In genomic region chr1:179217943-179218507, GRCh38 we compare ENCODE assay signal across 10 cellular contexts. TPM values are rescaled to one million over a fixed set of nuclear protein-coding genes. Genes with fewer than 3 reads are reported as not detected.
DNase-seq lines count a peak whose midpoint lies in the region; ATAC-seq, FAIRE-seq and TF ChIP-seq lines count a peak whose summit lies in the region.
"Had no signal": no experiment of that assay in that cellular context is flagged by ENCODE, and none has a peak within 500 bp of the region (broad histone marks: within the 10 kb centered on the region; RNA-seq: fewer than 3 reads in every experiment).

No MANE protein-coding gene starts in this region.

- no peak overlapping the region for H2AFZ ChIP-seq in HepG2 (ENCODE audit: low read length)

- in situ Hi-C loops in HepG2 (cut with HindIII; ENCODE audit: extremely low pct_ligation_motif_present, low pct_unique_long_range_greater_than_20kb) = no loop called here

- 63% methylated on average over 5 of the region's 5 CpGs for WGBS in liver
- 96% methylated on average over 5 of the region's 5 CpGs for WGBS in HepG2 (ENCODE audit: low lambda C conversion rate)

- H3K9me3 ChIP-seq in liver (ENCODE audit: control insufficient read depth in 4 of 4, low read length in 3 of 4) (no peaks in the 10 kb centered on the region), HepG2 (ENCODE audit: low read length) (no peaks in the 10 kb centered on the region)

- H3K27me3 ChIP-seq in liver (ENCODE audit: control insufficient read depth in 4 of 4, insufficient read depth in 4 of 4, low read length in 3 of 4) (no peaks in the 10 kb centered on the region), HepG2 (ENCODE audit: control insufficient read depth in 1 of 2, insufficient read depth in 2 of 2, low read length in 2 of 2) (no peaks in the 10 kb centered on the region)

- intact Hi-C loops in HepG2 (cut with micrococcal nuclease; ENCODE audit: unreplicated experiment) = no loop called here

- H3K4me2 ChIP-seq in HepG2 (ENCODE audit: low read depth, low read length) = no peak overlapping the region

- H3K36me3 Mint-ChIP-seq in activated naive CD8-positive, alpha-beta T cell treated with anti-CD3 and anti-CD28 coated beads for 36 hours = peaks cover 24% of the 10 kb centered on the region

- peaks cover 25% of the 10 kb centered on the region for H3K4me1 Mint-ChIP-seq in activated naive CD8-positive, alpha-beta T cell treated with anti-CD3 and anti-CD28 coated beads for 36 hours

- POLR2A ChIA-PET in HepG2 (lab: Yijun Ruan, JAX) = no interaction called here

- TF ChIP-seq CTCF in liver (IDR thresholded peaks at IDR 0.05; ENCODE audit: low read depth, low read length, missing input control) (no peak), HepG2 (CRISPR knock-in tag; IDR thresholded peaks at IDR 0.05) (no peak)

- no peak for TF ChIP-seq EP300 in HepG2 (IDR thresholded peaks at IDR 0.05; ENCODE audit: low read depth in 2 of 2, low read length in 2 of 2)
- TF ChIP-seq EP300 in HepG2 (CRISPR knock-in tag; IDR thresholded peaks at IDR 0.05; ENCODE audit: borderline replicate concordance) = no peak

- H3K4me3 Mint-ChIP-seq in activated naive CD8-positive, alpha-beta T cell treated with anti-CD3 and anti-CD28 coated beads for 36 hours = no peak overlapping the region

- TF ChIP-seq RAD21 in liver (IDR thresholded peaks at IDR 0.05) (no peak), HepG2 (CRISPR knock-in tag; IDR thresholded peaks at IDR 0.05) (no peak)

- DNase-seq in HepG2 (ENCODE audit: low spot score) = no peak
- DNase-seq in activated naive CD8-positive, alpha-beta T cell treated with anti-CD3 and anti-CD28 coated beads for 36 hours = no peak
- no peak for DNase-seq in left lobe of liver (ENCODE audit: low spot score)
- no peak for DNase-seq in NCI-H774 (lab: John Stamatoyannopoulos, UW)
- DNase-seq: GOT3, NCI-H1092 had no signal

- H3K36me3 ChIP-seq in liver (ENCODE audit: control insufficient read depth in 4 of 4, insufficient read depth in 3 of 4, low read depth in 1 of 4, low read length in 3 of 4) = no peaks in the 10 kb centered on the region
- peaks cover 3 to 11% of the 10 kb centered on the region in 2 experiments; a peak in 4 of 5 replicates for H3K36me3 ChIP-seq in HepG2 (replicated peaks in 1 of 2; ENCODE audit: control insufficient read depth in 1 of 2, insufficient read depth in 2 of 2, low read length in 2 of 2)

- no TSS peak for BruUV-seq in HepG2 (replicated peaks; lab: Mats Ljungman, UMichigan)

- ATAC-seq in HepG2 = no peak
- ATAC-seq in left lobe of liver = peak; percentile 54
- ATAC-seq in HG03139 (IDR thresholded peaks at IDR 0.05; ENCODE audit: unreplicated experiment) = no peak
- no peak for ATAC-seq in GM19395 (IDR thresholded peaks at IDR 0.05; ENCODE audit: unreplicated experiment)
- no peak for ATAC-seq in GM21723 (IDR thresholded peaks at IDR 0.05; ENCODE audit: unreplicated experiment)

- H3K27ac ChIP-seq in liver (ENCODE audit: low read depth in 1 of 2, low read length in 2 of 2) (peak overlapping the region; percentile 53 to 57), HepG2 (ENCODE audit: extremely low read length, insufficient read depth, low read length) (no peak overlapping the region)

- no peak for TF ChIP-seq POLR2A in HepG2 (IDR thresholded peaks at IDR 0.05; ENCODE audit: insufficient read depth in 1 of 2, low read depth in 2 of 2, low read length in 2 of 2)

- H3K9ac ChIP-seq in liver (ENCODE audit: low read depth in 1 of 2, low read length in 2 of 2) (no peak overlapping the region), HepG2 (ENCODE audit: insufficient read depth, low read depth, low read length) (no peak overlapping the region)

- peaks cover 62% of the 10 kb centered on the region for H3K79me2 ChIP-seq in HepG2 (ENCODE audit: insufficient read depth, low read length)

- H4K20me1 ChIP-seq in HepG2 (ENCODE audit: insufficient read depth, low read length) = no peaks in the 10 kb centered on the region

- H3K4me1 ChIP-seq in liver (ENCODE audit: control insufficient read depth in 4 of 4, insufficient read depth in 4 of 4, low read length in 3 of 4) = peaks cover 0 to 5% (median 0%) of the 10 kb centered on the region in 4 donors
- H3K4me1 ChIP-seq in HepG2 (ENCODE audit: insufficient read depth, low read length) = peaks cover 12% of the 10 kb centered on the region

- no peaks in the 10 kb centered on the region for H3K9me3 Mint-ChIP-seq in activated naive CD8-positive, alpha-beta T cell treated with anti-CD3 and anti-CD28 coated beads for 36 hours

- H3K27ac Mint-ChIP-seq in activated naive CD8-positive, alpha-beta T cell treated with anti-CD3 and anti-CD28 coated beads for 36 hours = peak overlapping the region; percentile 45

- FAIRE-seq in HepG2 (lab: Jason Lieb, UNC) = no peak

- no peak overlapping the region for H3K4me3 ChIP-seq in liver (ENCODE audit: low read depth in 1 of 3, low read length in 3 of 3)
- no peak overlapping the region for H3K4me3 ChIP-seq in HepG2 (replicated peaks in 1 of 3; ENCODE audit: insufficient read depth in 1 of 3, low read depth in 2 of 3, low read length in 3 of 3)

- H3K27me3 Mint-ChIP-seq in activated naive CD8-positive, alpha-beta T cell treated with anti-CD3 and anti-CD28 coated beads for 36 hours = no peaks in the 10 kb centered on the region

- CTCF ChIA-PET in HepG2 (lab: Yijun Ruan, JAX; ENCODE audit: low intra/inter-chr PET ratio, low total read pairs) = no interaction called here

TF ChIP-seq in liver, 16 proteins besides CTCF, POLR2A, EP300 and RAD21 (continues in another document):
- TF ChIP-seq YY1 (IDR thresholded peaks at IDR 0.05) = peak; percentile 22
- peak; percentile 46 to 66 for TF ChIP-seq JUND (IDR thresholded peaks at IDR 0.05)
- no peak for TF ChIP-seq FOXA1 (IDR thresholded peaks at IDR 0.05)

TF ChIP-seq in HepG2, 621 proteins besides CTCF, POLR2A, EP300 and RAD21:
- TF ChIP-seq ZNF547 (CRISPR knock-in tag; IDR thresholded peaks at IDR 0.05) = no peak
- no peak for TF ChIP-seq ATF6 (CRISPR knock-in tag; conservative IDR thresholded peaks at IDR 0.05)
- no peak for TF ChIP-seq ZNF44 (CRISPR knock-in tag; IDR thresholded peaks at IDR 0.05)
- TF ChIP-seq ATF7 (IDR thresholded peaks at IDR 0.05) = no peak
- TF ChIP-seq ATF7 (CRISPR knock-in tag; IDR thresholded peaks at IDR 0.05) = no peak
- TF ChIP-seq SNAI1 (CRISPR knock-in tag; IDR thresholded peaks at IDR 0.05; ENCODE audit: borderline replicate concordance) = no peak
- no peak for TF ChIP-seq HIVEP1 (CRISPR knock-in tag; IDR thresholded peaks at IDR 0.05)
- no peak for TF ChIP-seq ZNF772 (CRISPR knock-in tag; IDR thresholded peaks at IDR 0.05)
- no peak for TF ChIP-seq PHF8 (CRISPR knock-in tag; IDR thresholded peaks at IDR 0.05)
- TF ChIP-seq ZNF572 (CRISPR knock-in tag; IDR thresholded peaks at IDR 0.05) = no peak
- no peak for TF ChIP-seq NRL (CRISPR knock-in tag; IDR thresholded peaks at IDR 0.05; ENCODE audit: borderline replicate concordance)
- no peak for TF ChIP-seq ZNF678 (CRISPR knock-in tag; IDR thresholded peaks at IDR 0.05)
- no peak for TF ChIP-seq DNMT3B (CRISPR knock-in tag; conservative IDR thresholded peaks at IDR 0.05)
- no peak for TF ChIP-seq MIER2 (CRISPR knock-in tag; IDR thresholded peaks at IDR 0.05)
- no peak for TF ChIP-seq ZNF460 (CRISPR knock-in tag; IDR thresholded peaks at IDR 0.05; ENCODE audit: borderline replicate concordance)
- TF ChIP-seq FOXC1 (CRISPR knock-in tag; IDR thresholded peaks at IDR 0.05; ENCODE audit: borderline replicate concordance) = no peak

RNA-seq across cellular contexts. Expression of gene ABL2, which starts 11.5 kb away (rescaled TPM):
- total RNA-seq in liver (1 to 10 TPM; 4.9 to 7.8 TPM), HepG2 (2016; rRNA removed; fragmentation: Illumina TruSeq; extraction: Trizol) (6.0 and 11.6 TPM in 2 replicates), left lobe of liver (4.5 TPM)
- polyA plus RNA-seq in liver (1 to 10 TPM; 1.8 to 1.9 TPM), HepG2 (2011; rRNA removed) (5.8 and 5.9 TPM in 2 replicates)
- 4.4 and 5.2 TPM in 2 replicates for total RNA-seq in HepG2 (2016; cell fraction: cytosol; rRNA removed; fragmentation: Illumina TruSeq; extraction: Trizol; ENCODE audit: low read depth)
- 5.8 and 11.1 TPM in 2 replicates for total RNA-seq in HepG2 (2016; cell fraction: insoluble cytoplasmic fraction; rRNA removed; fragmentation: Illumina TruSeq; extraction: Trizol)
- 4.7 and 5.2 TPM in 2 replicates for total RNA-seq in HepG2 (2016; cell fraction: membrane; rRNA removed; fragmentation: Illumina TruSeq; extraction: Trizol)
- 10.2 and 10.4 TPM in 2 replicates for total RNA-seq in HepG2 (2016; cell fraction: nucleus; rRNA removed; fragmentation: Illumina TruSeq; extraction: Trizol)
- 3.3 and 4.6 TPM in 2 replicates for polyA plus RNA-seq in HepG2 (2011; cell fraction: cytosol; rRNA removed)
- 4.7 and 6.2 TPM in 2 replicates for polyA plus RNA-seq in HepG2 (2011; cell fraction: nucleus; rRNA removed)
- polyA plus RNA-seq in HepG2 (2012) = 7.6 and 7.7 TPM in 2 replicates
- polyA plus RNA-seq in HepG2 (2016; cell fraction: cytosol; fragmentation: Illumina TruSeq; extraction: Trizol; ENCODE audit: low read depth) = 0.32 and 0.42 TPM in 2 replicates
- 5.4 and 5.6 TPM in 2 replicates for polyA plus RNA-seq in HepG2 (2016; cell fraction: insoluble cytoplasmic fraction; fragmentation: Illumina TruSeq; extraction: Trizol; ENCODE audit: low read depth)
- 0.81 and 0.94 TPM in 2 replicates for polyA plus RNA-seq in HepG2 (2016; cell fraction: membrane; fragmentation: Illumina TruSeq; extraction: Trizol; ENCODE audit: low read depth)
- 5.7 and 6.1 TPM in 2 replicates for polyA plus RNA-seq in HepG2 (2016; cell fraction: nucleus; fragmentation: Illumina TruSeq; extraction: Trizol; ENCODE audit: insufficient read depth, low read depth)
- 22.3 and 75.4 TPM in 2 replicates for polyA minus RNA-seq in HepG2 (2011; rRNA and poly(A)+ RNA removed; ENCODE audit: low replicate concordance)
- polyA minus RNA-seq in HepG2 (2011; cell fraction: cytosol; rRNA and poly(A)+ RNA removed) = 12.2 and 16.4 TPM in 2 replicates
- 22.7 and 27.5 TPM in 2 replicates for polyA minus RNA-seq in HepG2 (2011; cell fraction: nucleus; rRNA and poly(A)+ RNA removed)
- 1 to 10 TPM; 8.5 to 9.3 TPM for total RNA-seq in activated naive CD8-positive, alpha-beta T cell treated with anti-CD3 and anti-CD28 coated beads for 36 hours
